Comparison of ENCODE assay signal across 1 cellular context in the genomic region with DNA sequence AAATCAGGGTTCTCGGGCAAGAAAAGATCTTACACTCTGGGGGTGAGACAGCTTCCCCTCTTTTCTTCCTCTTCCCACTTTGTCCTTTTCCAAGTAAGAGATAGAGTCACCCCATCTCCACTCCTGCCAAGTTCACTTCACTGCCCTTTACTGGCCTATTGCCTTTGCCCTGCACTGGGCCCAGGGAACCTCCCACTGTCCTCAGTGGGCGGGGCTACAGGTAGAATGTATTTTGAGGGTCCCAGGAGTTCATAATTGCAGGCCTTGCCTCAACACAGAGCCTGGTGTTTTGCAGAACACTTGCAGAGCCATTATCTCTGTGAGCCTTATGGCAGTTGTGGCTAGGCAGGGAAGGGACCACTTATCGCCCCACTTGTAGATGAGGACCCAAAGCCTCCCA.
TF ChIP-seq lines count a peak whose summit lies in the region.

No MANE protein-coding gene starts in this region.

TF ChIP-seq in GM23338, 12 proteins besides CTCF, POLR2A, EP300 and RAD21:
- TF ChIP-seq, protein P1, sequence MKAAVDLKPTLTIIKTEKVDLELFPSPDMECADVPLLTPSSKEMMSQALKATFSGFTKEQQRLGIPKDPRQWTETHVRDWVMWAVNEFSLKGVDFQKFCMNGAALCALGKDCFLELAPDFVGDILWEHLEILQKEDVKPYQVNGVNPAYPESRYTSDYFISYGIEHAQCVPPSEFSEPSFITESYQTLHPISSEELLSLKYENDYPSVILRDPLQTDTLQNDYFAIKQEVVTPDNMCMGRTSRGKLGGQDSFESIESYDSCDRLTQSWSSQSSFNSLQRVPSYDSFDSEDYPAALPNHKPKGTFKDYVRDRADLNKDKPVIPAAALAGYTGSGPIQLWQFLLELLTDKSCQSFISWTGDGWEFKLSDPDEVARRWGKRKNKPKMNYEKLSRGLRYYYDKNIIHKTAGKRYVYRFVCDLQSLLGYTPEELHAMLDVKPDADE (IDR thresholded peaks at IDR 0.05): no peak
- TF ChIP-seq ZNF331 (CRISPR knock-in tag; IDR thresholded peaks at IDR 0.05; ENCODE audit: low read depth) (no peak), NANOG (IDR thresholded peaks at IDR 0.05; ENCODE audit: borderline replicate concordance) (no peak), EZH2phosphoT487 (IDR thresholded peaks at IDR 0.05; ENCODE audit: unreplicated experiment) (no peak), EZH2 (IDR thresholded peaks at IDR 0.05; ENCODE audit: low read depth, unreplicated experiment) (no peak), CREB1 (CRISPR knock-in tag; IDR thresholded peaks at IDR 0.05; ENCODE audit: low read depth) (no peak), POLR2AphosphoS5 (IDR thresholded peaks at IDR 0.05; ENCODE audit: low read depth) (no peak), JUNB (IDR thresholded peaks at IDR 0.05; ENCODE audit: unreplicated experiment) (no peak), ZNF114 (CRISPR knock-in tag; IDR thresholded peaks at IDR 0.05) (no peak), STAT1 (IDR thresholded peaks at IDR 0.05; ENCODE audit: unreplicated experiment) (no peak)
- TF ChIP-seq, protein P2, sequence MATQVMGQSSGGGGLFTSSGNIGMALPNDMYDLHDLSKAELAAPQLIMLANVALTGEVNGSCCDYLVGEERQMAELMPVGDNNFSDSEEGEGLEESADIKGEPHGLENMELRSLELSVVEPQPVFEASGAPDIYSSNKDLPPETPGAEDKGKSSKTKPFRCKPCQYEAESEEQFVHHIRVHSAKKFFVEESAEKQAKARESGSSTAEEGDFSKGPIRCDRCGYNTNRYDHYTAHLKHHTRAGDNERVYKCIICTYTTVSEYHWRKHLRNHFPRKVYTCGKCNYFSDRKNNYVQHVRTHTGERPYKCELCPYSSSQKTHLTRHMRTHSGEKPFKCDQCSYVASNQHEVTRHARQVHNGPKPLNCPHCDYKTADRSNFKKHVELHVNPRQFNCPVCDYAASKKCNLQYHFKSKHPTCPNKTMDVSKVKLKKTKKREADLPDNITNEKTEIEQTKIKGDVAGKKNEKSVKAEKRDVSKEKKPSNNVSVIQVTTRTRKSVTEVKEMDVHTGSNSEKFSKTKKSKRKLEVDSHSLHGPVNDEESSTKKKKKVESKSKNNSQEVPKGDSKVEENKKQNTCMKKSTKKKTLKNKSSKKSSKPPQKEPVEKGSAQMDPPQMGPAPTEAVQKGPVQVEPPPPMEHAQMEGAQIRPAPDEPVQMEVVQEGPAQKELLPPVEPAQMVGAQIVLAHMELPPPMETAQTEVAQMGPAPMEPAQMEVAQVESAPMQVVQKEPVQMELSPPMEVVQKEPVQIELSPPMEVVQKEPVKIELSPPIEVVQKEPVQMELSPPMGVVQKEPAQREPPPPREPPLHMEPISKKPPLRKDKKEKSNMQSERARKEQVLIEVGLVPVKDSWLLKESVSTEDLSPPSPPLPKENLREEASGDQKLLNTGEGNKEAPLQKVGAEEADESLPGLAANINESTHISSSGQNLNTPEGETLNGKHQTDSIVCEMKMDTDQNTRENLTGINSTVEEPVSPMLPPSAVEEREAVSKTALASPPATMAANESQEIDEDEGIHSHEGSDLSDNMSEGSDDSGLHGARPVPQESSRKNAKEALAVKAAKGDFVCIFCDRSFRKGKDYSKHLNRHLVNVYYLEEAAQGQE (IDR thresholded peaks at IDR 0.05; ENCODE audit: unreplicated experiment): no peak
- TF ChIP-seq, protein P3, sequence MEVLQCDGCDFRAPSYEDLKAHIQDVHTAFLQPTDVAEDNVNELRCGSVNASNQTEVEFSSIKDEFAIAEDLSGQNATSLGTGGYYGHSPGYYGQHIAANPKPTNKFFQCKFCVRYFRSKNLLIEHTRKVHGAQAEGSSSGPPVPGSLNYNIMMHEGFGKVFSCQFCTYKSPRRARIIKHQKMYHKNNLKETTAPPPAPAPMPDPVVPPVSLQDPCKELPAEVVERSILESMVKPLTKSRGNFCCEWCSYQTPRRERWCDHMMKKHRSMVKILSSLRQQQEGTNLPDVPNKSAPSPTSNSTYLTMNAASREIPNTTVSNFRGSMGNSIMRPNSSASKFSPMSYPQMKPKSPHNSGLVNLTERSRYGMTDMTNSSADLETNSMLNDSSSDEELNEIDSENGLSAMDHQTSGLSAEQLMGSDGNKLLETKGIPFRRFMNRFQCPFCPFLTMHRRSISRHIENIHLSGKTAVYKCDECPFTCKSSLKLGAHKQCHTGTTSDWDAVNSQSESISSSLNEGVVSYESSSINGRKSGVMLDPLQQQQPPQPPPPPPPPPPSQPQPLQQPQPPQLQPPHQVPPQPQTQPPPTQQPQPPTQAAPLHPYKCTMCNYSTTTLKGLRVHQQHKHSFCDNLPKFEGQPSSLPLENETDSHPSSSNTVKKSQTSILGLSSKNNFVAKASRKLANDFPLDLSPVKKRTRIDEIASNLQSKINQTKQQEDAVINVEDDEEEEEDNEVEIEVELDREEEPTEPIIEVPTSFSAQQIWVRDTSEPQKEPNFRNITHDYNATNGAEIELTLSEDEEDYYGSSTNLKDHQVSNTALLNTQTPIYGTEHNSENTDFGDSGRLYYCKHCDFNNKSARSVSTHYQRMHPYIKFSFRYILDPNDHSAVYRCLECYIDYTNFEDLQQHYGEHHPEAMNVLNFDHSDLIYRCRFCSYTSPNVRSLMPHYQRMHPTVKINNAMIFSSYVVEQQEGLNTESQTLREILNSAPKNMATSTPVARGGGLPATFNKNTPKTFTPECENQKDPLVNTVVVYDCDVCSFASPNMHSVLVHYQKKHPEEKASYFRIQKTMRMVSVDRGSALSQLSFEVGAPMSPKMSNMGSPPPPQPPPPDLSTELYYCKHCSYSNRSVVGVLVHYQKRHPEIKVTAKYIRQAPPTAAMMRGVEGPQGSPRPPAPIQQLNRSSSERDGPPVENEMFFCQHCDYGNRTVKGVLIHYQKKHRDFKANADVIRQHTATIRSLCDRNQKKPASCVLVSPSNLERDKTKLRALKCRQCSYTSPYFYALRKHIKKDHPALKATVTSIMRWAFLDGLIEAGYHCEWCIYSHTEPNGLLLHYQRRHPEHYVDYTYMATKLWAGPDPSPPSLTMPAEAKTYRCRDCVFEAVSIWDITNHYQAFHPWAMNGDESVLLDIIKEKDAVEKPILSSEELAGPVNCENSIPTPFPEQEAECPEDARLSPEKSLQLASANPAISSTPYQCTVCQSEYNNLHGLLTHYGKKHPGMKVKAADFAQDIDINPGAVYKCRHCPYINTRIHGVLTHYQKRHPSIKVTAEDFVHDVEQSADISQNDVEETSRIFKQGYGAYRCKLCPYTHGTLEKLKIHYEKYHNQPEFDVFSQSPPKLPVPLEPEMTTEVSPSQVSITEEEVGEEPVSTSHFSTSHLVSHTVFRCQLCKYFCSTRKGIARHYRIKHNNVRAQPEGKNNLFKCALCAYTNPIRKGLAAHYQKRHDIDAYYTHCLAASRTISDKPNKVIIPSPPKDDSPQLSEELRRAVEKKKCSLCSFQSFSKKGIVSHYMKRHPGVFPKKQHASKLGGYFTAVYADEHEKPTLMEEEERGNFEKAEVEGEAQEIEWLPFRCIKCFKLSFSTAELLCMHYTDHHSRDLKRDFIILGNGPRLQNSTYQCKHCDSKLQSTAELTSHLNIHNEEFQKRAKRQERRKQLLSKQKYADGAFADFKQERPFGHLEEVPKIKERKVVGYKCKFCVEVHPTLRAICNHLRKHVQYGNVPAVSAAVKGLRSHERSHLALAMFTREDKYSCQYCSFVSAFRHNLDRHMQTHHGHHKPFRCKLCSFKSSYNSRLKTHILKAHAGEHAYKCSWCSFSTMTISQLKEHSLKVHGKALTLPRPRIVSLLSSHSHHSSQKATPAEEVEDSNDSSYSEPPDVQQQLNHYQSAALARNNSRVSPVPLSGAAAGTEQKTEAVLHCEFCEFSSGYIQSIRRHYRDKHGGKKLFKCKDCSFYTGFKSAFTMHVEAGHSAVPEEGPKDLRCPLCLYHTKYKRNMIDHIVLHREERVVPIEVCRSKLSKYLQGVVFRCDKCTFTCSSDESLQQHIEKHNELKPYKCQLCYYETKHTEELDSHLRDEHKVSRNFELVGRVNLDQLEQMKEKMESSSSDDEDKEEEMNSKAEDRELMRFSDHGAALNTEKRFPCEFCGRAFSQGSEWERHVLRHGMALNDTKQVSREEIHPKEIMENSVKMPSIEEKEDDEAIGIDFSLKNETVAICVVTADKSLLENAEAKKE (CRISPR knock-in tag; IDR thresholded peaks at IDR 0.05): no peak
